Comparison of ENCODE assay signal across 10 cellular contexts in genomic region chr14:97380539-97380941, GRCh38.
DNase-seq lines count a peak whose midpoint lies in the region; ATAC-seq and TF ChIP-seq lines count a peak whose summit lies in the region.
"Had no signal": no experiment of that assay in that cellular context is flagged by ENCODE, and none has a peak within 500 bp of the region (broad histone marks: within the 10 kb centered on the region; RNA-seq: fewer than 3 reads in every experiment).

No MANE protein-coding gene starts in this region.

- peaks cover 46% of the 10 kb centered on the region for H3K4me1 Mint-ChIP-seq in activated CD4-positive, alpha-beta T cell treated with anti-CD3 and anti-CD28 coated beads for 36 hours
- peaks cover 7% of the 10 kb centered on the region for H3K4me1 Mint-ChIP-seq in progenitor cell of endocrine pancreas (ENCODE audit: low read depth)
- H3K4me1 Mint-ChIP-seq in stimulated activated naive CD8-positive, alpha-beta T cell treated with anti-CD3 and anti-CD28 coated beads, Interleukin-15, amount 100 ng/mL, for 72 hours, result peaks cover 45% of the 10 kb centered on the region

- peak; percentile 88 for DNase-seq in activated CD4-positive, alpha-beta T cell treated with anti-CD3 and anti-CD28 coated beads for 36 hours
- DNase-seq in activated effector memory CD4-positive, alpha-beta T cell treated with anti-CD3 and anti-CD28 coated beads, Interleukin-2, amount 50 U/mL, for 16 hours, result peak; percentile 86
- no peak for DNase-seq in progenitor cell of endocrine pancreas (ENCODE audit: low spot score, unreplicated experiment)
- DNase-seq in stimulated activated naive CD8-positive, alpha-beta T cell treated with anti-CD3 and anti-CD28 coated beads, Interleukin-15, amount 100 ng/mL, for 72 hours, result peak; percentile 56 to 78
- no peak for DNase-seq in NCI-H82 (lab: John Stamatoyannopoulos, UW)
- DNase-seq: body of pancreas, NCI-H2029 treated with DMSO at 0.1 percent for 48 hours, SJCRH30 had no signal

- no peaks in the 10 kb centered on the region for H3K27me3 Mint-ChIP-seq in activated CD4-positive, alpha-beta T cell treated with anti-CD3 and anti-CD28 coated beads for 36 hours
- peaks cover 28% of the 10 kb centered on the region for H3K27me3 Mint-ChIP-seq in progenitor cell of endocrine pancreas
- H3K27me3 Mint-ChIP-seq in stimulated activated naive CD8-positive, alpha-beta T cell treated with anti-CD3 and anti-CD28 coated beads, Interleukin-15, amount 100 ng/mL, for 72 hours, result no peaks in the 10 kb centered on the region

- TF ChIP-seq CTCF in progenitor cell of endocrine pancreas (IDR thresholded peaks at IDR 0.05; ENCODE audit: unreplicated experiment), result no peak

- peak; percentile 99 for ATAC-seq in activated CD4-positive, alpha-beta T cell treated with anti-CD3 and anti-CD28 coated beads for 36 hours
- peak; percentile 99 for ATAC-seq in stimulated activated naive CD8-positive, alpha-beta T cell treated with anti-CD3 and anti-CD28 coated beads, Interleukin-15, amount 100 ng/mL, for 72 hours
- ATAC-seq in GM18511 (IDR thresholded peaks at IDR 0.05; ENCODE audit: unreplicated experiment), result no peak
- ATAC-seq in GM21367 (IDR thresholded peaks at IDR 0.05; ENCODE audit: unreplicated experiment), result no peak
- ATAC-seq: body of pancreas had no signal

- no peak overlapping the region for H3K4me3 Mint-ChIP-seq in activated CD4-positive, alpha-beta T cell treated with anti-CD3 and anti-CD28 coated beads for 36 hours
- H3K4me3 Mint-ChIP-seq in progenitor cell of endocrine pancreas (ENCODE audit: low read depth), result no peak overlapping the region
- H3K4me3 Mint-ChIP-seq in stimulated activated naive CD8-positive, alpha-beta T cell treated with anti-CD3 and anti-CD28 coated beads, Interleukin-15, amount 100 ng/mL, for 72 hours, result peak overlapping the region in 1 of 2 donors; percentile 36

- intact Hi-C loops in activated CD4-positive, alpha-beta T cell treated with anti-CD3 and anti-CD28 coated beads for 36 hours (cut with DNase I, micrococcal nuclease), result loop anchor here (1.0 to 5.0 kb wide), 6 partner anchors 29 to 327 kb away; no protein-coding TSS in a partner anchor

- no peak overlapping the region for H3K27ac Mint-ChIP-seq in activated CD4-positive, alpha-beta T cell treated with anti-CD3 and anti-CD28 coated beads for 36 hours
- H3K27ac Mint-ChIP-seq in progenitor cell of endocrine pancreas, result peak overlapping the region; percentile 32
- peak overlapping the region in 1 of 2 donors; percentile 23 for H3K27ac Mint-ChIP-seq in stimulated activated naive CD8-positive, alpha-beta T cell treated with anti-CD3 and anti-CD28 coated beads, Interleukin-15, amount 100 ng/mL, for 72 hours

- CTCF ChIA-PET in activated CD4-positive, alpha-beta T cell treated with anti-CD3 and anti-CD28 coated beads for 36 hours (lab: Charles Lee), result interaction anchor here (0.6 to 1.1 kb wide), 3 partner anchors 36 to 789 kb away, joined by 3 read pairs; no protein-coding TSS in a partner anchor

- H3K9me3 Mint-ChIP-seq in activated CD4-positive, alpha-beta T cell treated with anti-CD3 and anti-CD28 coated beads for 36 hours (ENCODE audit: low read depth), result no peaks in the 10 kb centered on the region
- no peaks in the 10 kb centered on the region for H3K9me3 Mint-ChIP-seq in progenitor cell of endocrine pancreas (ENCODE audit: low read depth)
- H3K9me3 Mint-ChIP-seq in stimulated activated naive CD8-positive, alpha-beta T cell treated with anti-CD3 and anti-CD28 coated beads, Interleukin-15, amount 100 ng/mL, for 72 hours, result peaks cover 5 to 8% of the 10 kb centered on the region in 2 donors

- peaks cover 1% of the 10 kb centered on the region for H3K36me3 Mint-ChIP-seq in activated CD4-positive, alpha-beta T cell treated with anti-CD3 and anti-CD28 coated beads for 36 hours (ENCODE audit: low read depth)
- no peaks in the 10 kb centered on the region for H3K36me3 Mint-ChIP-seq in progenitor cell of endocrine pancreas (ENCODE audit: insufficient read depth)

- POLR2A ChIA-PET in activated CD4-positive, alpha-beta T cell treated with anti-CD3 and anti-CD28 coated beads for 36 hours (lab: Charles Lee), result interaction anchor here (1.9 kb wide), 1 partner anchor 73 kb away, joined by 9 read pairs; no protein-coding TSS in a partner anchor

Comparison
In these comparisons a context has a peak if more than half of its experiments do, and no peak if none do; other contexts are left out.
1. ATAC-seq: peak in activated CD4-positive, alpha-beta T cell treated with anti-CD3 and anti-CD28 coated beads for 36 hours (single experiment) and stimulated activated naive CD8-positive, alpha-beta T cell treated with anti-CD3 and anti-CD28 coated beads, Interleukin-15, amount 100 ng/mL, for 72 hours (single experiment); none in GM18511 (single experiment) and GM21367 (single experiment).
2. DNase-seq: peak in activated CD4-positive, alpha-beta T cell treated with anti-CD3 and anti-CD28 coated beads for 36 hours (single experiment), activated effector memory CD4-positive, alpha-beta T cell treated with anti-CD3 and anti-CD28 coated beads, Interleukin-2, amount 50 U/mL, for 16 hours (single experiment) and stimulated activated naive CD8-positive, alpha-beta T cell treated with anti-CD3 and anti-CD28 coated beads, Interleukin-15, amount 100 ng/mL, for 72 hours (2 of 2); none in progenitor cell of endocrine pancreas (single experiment) and NCI-H82 (single experiment).